In the genomic region with DNA sequence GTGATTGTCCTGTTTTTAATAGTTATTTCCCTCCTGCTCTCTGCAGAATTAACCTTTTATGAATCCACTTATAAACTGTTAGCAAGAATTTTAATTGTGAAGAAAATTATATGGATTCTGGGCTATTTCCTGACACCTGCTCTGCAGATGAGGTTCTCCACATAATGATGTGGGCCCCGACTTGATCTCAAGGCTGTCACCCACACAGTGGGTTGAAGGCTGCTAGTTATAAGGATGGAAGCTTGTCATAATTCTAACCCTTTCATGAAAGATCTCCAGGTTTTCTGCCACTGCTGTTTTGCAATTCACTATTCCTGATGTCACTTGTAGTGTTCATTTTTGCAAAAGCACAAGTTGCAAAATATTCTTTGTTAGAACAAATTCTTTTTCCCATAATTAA, we compare ENCODE assay signal across 20 cellular contexts.
"Had no signal": no experiment of that assay in that cellular context is flagged by ENCODE, and none has a peak within 500 bp of the region (broad histone marks: within the 10 kb centered on the region; RNA-seq: fewer than 3 reads in every experiment).

No MANE protein-coding gene starts in this region.

- H3K27ac ChIP-seq: KMS-11, SK-N-MC, VCaP had no signal

- DNase-seq: activated CD4-positive, alpha-beta memory T cell treated with anti-CD3 and anti-CD28 coated beads for 36 hours; activated CD4-positive, alpha-beta T cell treated with anti-CD3 and anti-CD28 coated beads, Interleukin-2, amount 10 ng/mL, durations not matched to agents 7 days and 5 days; activated CD4-positive, CD25-positive, alpha-beta regulatory T cell; activated gamma-delta T cell; activated naive CD4-positive, alpha-beta T cell treated with anti-CD3 and anti-CD28 coated beads for 36 hours; activated T-cell treated with anti-CD3 and anti-CD28 coated beads for 4 hours; activated T-cell treated with anti-CD3 and anti-CD28 coated beads, Interleukin-2, amount 50 U/mL, for 48 hours; amygdala; NCI-H1105; NCI-H1436; NCI-H1694 treated with DMSO at 0.1 percent for 48 hours; NCI-H2029 treated with DMSO at 0.1 percent for 48 hours; NCI-H345; NCI-H510A; T-cell; T-helper 2 cell; T1000 had no signal
